9 cellular contexts compared by ENCODE assay signal in the genomic region with DNA sequence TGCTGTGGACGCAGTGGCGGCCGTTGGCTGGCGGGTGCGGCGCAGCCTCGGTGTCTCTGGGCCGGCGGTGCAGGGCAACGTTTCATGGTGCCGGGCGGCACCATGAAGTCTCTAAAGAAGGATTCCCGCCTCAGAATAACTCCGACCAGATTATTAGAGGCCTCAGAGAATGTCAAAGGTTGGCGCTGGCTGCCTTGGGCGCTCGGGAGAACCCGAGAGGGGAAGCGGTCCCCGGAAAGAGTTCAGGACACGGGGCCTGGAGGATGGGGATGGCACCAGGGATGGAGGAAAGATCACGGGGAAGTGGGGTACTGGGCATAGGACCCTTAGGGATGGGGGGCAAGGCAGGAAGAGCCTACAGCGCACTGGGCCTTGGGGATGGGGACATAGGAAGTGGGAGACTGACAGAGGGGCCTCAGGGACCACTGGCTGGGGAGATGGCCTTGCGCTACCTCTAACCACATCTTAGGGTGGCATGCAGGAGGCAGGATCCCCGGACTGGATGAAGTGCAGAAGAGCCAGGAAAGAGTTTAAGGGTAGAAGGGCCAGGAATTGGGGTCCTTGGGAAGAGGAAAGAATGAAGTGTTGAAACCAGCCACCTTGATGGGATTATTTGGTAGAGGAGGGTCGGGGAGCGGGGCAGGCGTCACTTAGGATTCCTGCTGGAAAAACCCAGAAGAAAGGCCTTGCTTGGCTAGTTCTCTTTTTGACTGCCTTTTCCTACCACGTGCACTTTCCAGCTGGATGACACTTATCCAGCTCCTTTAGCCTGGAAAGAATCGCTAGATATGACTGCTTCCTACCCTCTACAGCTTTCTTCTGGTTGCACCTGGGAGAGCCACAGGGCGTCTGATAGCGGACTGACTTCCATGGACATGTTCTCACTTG. TPM values are rescaled to one million over a fixed set of nuclear protein-coding genes. Genes with fewer than 3 reads are reported as not detected.
DNase-seq lines count a peak whose midpoint lies in the region; ATAC-seq and TF ChIP-seq lines count a peak whose summit lies in the region.
"Had no signal": no experiment of that assay in that cellular context is flagged by ENCODE, and none has a peak within 500 bp of the region (broad histone marks: within the 10 kb centered on the region; RNA-seq: fewer than 3 reads in every experiment).

No MANE protein-coding gene starts in this region.

- peak; percentile 20 for ATAC-seq in Right ventricle myocardium inferior
- ATAC-seq in Right ventricle myocardium superior (ENCODE audit: poor library complexity): no peak
- no peak for ATAC-seq in mucosa of descending colon

- DNase-seq in Right ventricle myocardium inferior (ENCODE audit: missing footprints): no peak
- no peak for DNase-seq in Right ventricle myocardium superior
- DNase-seq in mucosa of descending colon: peak in 1 of 3 donors; percentile 11
- no peak for DNase-seq in uterus
- no peak for DNase-seq in AG20443 (ENCODE audit: low spot score)
- DNase-seq in NCI-H146 treated with DMSO at 0.1 percent for 48 hours (lab: John Stamatoyannopoulos, UW; ENCODE audit: unreplicated experiment): no peak
- no peak for DNase-seq in NCI-H1436 treated with DMSO at 0.1 percent for 48 hours (lab: John Stamatoyannopoulos, UW)

- intact Hi-C loops in Right ventricle myocardium inferior (cut with DNase I): loop anchor here (2.0 kb wide), 1 partner anchor 34 kb away; no protein-coding TSS in a partner anchor
- intact Hi-C loops in Right ventricle myocardium superior (cut with DNase I): no loop called here
- intact Hi-C loops in mucosa of descending colon (cut with DNase I, micrococcal nuclease): no loop called here
- intact Hi-C loops in uterus (cut with DNase I; ENCODE audit: low total_unique reads): no loop called here

- no peaks in the 10 kb centered on the region for H3K27me3 ChIP-seq in uterus

- H3K4me1 ChIP-seq in mucosa of descending colon (ENCODE audit: low read depth) (peaks cover 3% of the 10 kb centered on the region), uterus (no peaks in the 10 kb centered on the region)

- TF ChIP-seq CTCF in mucosa of descending colon (IDR thresholded peaks at IDR 0.05): no peak
- peak in 1 of 4 experiments; percentile 1 for TF ChIP-seq CTCF in uterus (IDR thresholded peaks at IDR 0.05)

- H3K27ac ChIP-seq in cingulate gyrus (ENCODE audit: low read depth, low read length) (peak overlapping the region; percentile 69), uterus (peak overlapping the region; percentile 80 to 90)
- H3K27ac ChIP-seq: SK-N-MC had no signal

- peak in 1 of 2 donors; percentile 0 for TF ChIP-seq POLR2A in uterus (IDR thresholded peaks at IDR 0.05)

- H3K9me3 ChIP-seq in mucosa of descending colon (no peaks in the 10 kb centered on the region), uterus (no peaks in the 10 kb centered on the region)

- no peaks in the 10 kb centered on the region for H3K36me3 ChIP-seq in mucosa of descending colon (ENCODE audit: low read depth)
- no peaks in the 10 kb centered on the region for H3K36me3 ChIP-seq in uterus

- H3K4me3 ChIP-seq in mucosa of descending colon: peak overlapping the region; percentile 26
- peak overlapping the region; percentile 44 to 52 for H3K4me3 ChIP-seq in uterus
- H3K4me3 ChIP-seq: SK-N-MC had no signal

RNA-seq across cellular contexts. Expression of gene MYCBPAP, which starts 0.6 kb away (rescaled TPM):
- 0.81 TPM for total RNA-seq in Right ventricle myocardium inferior
- 0.43 TPM for total RNA-seq in Right ventricle myocardium superior
- 1 to 10 TPM; 1.6 to 3.4 (median 2.4) TPM for total RNA-seq in mucosa of descending colon
- total RNA-seq in uterus: 10 to 100 TPM in 1 of 4 donors, 1 to 10 TPM in 3; 2.7 to 11.5 (median 5.1) TPM

RNA-seq across cellular contexts. Expression of gene EPN3, which starts 23.7 kb away (rescaled TPM):
- total RNA-seq in Right ventricle myocardium inferior (21.5 TPM), Right ventricle myocardium superior (17.7 TPM), mucosa of descending colon (10 to 100 TPM; 16.2 to 40.0 (median 27.4) TPM), uterus (10 to 100 TPM in 1 of 4 donors, under 1 TPM in 1, not detected in 2; 0.30 to 41.1 TPM)

RNA-seq across cellular contexts. Expression of gene RSAD1, which starts 30.2 kb away (rescaled TPM):
- total RNA-seq in Right ventricle myocardium inferior (52.7 TPM), Right ventricle myocardium superior (49.7 TPM), mucosa of descending colon (10 to 100 TPM; 35.9 to 38.2 (median 37.7) TPM), uterus (10 to 100 TPM; 12.9 to 42.6 (median 30.7) TPM)

RNA-seq across cellular contexts. Expression of gene SPATA20, which starts 38.2 kb away (rescaled TPM):
- total RNA-seq in Right ventricle myocardium inferior (60.4 TPM), Right ventricle myocardium superior (58.2 TPM), mucosa of descending colon (10 to 100 TPM; 54.3 to 95.3 (median 65.4) TPM), uterus (10 to 100 TPM; 39.7 to 57.2 (median 46.2) TPM)

RNA-seq across cellular contexts. Expression of gene CHAD, which starts 40.1 kb away (rescaled TPM):
- 0.16 TPM for total RNA-seq in Right ventricle myocardium inferior
- 0.27 TPM for total RNA-seq in Right ventricle myocardium superior
- total RNA-seq in mucosa of descending colon: 10 to 100 TPM in 1 of 3 donors, 1 to 10 TPM in 2; 4.6 to 15.3 (median 5.8) TPM
- not detected for total RNA-seq in uterus
